1 cellular context compared by ENCODE assay signal in the genomic region with DNA sequence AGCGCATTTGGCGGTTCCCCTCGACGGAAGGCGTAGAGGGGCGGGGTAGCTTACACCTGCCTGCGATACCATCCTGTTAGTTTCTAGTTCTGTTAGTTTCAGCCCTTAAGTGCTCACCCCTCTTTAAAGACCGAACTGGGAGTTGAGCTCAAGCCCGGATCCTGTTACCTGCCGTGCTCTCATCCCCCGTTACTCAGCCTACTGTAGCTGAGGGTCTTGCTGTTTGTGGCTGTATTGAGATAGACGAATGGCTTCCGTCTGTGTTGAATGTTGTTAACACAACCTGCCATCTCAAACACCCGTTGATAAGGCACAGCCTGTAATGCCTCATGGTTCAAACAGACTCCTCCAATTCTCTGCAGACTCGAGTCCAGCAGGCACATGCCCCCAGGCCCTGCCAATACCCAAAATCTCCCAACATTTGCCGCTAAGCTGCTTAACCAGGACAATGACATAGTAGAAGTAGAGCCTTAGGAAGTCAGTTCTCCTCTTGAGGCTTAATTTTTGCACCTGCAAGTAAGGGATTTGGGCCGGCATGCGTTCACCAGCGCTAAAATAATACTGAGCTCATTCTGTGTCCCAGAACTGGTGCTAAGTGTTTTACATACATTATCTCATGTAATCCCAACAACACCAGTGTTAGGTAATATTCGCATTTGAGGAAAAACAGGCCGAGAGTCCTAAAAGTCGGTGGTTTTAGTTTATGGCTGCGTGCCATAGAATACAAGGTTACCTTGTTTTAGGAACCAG.
TF ChIP-seq lines count a peak whose summit lies in the region.

No MANE protein-coding gene starts in this region.

TF ChIP-seq in HepG2, 621 proteins besides CTCF, POLR2A, EP300 and RAD21 (continued from another document and continues in another):
- no peak for TF ChIP-seq ZNF709 (CRISPR knock-in tag; IDR thresholded peaks at IDR 0.05)
- TF ChIP-seq MYNN (CRISPR knock-in tag; IDR thresholded peaks at IDR 0.05; ENCODE audit: low read depth), result no peak
- no peak for TF ChIP-seq ZNF143 (CRISPR knock-in tag; IDR thresholded peaks at IDR 0.05)
- TF ChIP-seq, protein P1, sequence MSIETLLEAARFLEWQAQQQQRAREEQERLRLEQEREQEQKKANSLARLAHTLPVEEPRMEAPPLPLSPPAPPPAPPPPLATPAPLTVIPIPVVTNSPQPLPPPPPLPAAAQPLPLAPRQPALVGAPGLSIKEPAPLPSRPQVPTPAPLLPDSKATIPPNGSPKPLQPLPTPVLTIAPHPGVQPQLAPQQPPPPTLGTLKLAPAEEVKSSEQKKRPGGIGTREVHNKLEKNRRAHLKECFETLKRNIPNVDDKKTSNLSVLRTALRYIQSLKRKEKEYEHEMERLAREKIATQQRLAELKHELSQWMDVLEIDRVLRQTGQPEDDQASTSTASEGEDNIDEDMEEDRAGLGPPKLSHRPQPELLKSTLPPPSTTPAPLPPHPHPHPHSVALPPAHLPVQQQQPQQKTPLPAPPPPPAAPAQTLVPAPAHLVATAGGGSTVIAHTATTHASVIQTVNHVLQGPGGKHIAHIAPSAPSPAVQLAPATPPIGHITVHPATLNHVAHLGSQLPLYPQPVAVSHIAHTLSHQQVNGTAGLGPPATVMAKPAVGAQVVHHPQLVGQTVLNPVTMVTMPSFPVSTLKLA (IDR thresholded peaks at IDR 0.05), result no peak
- no peak for TF ChIP-seq JUN (CRISPR knock-in tag; IDR thresholded peaks at IDR 0.05)
- TF ChIP-seq PLRG1 (conservative IDR thresholded peaks at IDR 0.05), result no peak
- TF ChIP-seq, protein P2, sequence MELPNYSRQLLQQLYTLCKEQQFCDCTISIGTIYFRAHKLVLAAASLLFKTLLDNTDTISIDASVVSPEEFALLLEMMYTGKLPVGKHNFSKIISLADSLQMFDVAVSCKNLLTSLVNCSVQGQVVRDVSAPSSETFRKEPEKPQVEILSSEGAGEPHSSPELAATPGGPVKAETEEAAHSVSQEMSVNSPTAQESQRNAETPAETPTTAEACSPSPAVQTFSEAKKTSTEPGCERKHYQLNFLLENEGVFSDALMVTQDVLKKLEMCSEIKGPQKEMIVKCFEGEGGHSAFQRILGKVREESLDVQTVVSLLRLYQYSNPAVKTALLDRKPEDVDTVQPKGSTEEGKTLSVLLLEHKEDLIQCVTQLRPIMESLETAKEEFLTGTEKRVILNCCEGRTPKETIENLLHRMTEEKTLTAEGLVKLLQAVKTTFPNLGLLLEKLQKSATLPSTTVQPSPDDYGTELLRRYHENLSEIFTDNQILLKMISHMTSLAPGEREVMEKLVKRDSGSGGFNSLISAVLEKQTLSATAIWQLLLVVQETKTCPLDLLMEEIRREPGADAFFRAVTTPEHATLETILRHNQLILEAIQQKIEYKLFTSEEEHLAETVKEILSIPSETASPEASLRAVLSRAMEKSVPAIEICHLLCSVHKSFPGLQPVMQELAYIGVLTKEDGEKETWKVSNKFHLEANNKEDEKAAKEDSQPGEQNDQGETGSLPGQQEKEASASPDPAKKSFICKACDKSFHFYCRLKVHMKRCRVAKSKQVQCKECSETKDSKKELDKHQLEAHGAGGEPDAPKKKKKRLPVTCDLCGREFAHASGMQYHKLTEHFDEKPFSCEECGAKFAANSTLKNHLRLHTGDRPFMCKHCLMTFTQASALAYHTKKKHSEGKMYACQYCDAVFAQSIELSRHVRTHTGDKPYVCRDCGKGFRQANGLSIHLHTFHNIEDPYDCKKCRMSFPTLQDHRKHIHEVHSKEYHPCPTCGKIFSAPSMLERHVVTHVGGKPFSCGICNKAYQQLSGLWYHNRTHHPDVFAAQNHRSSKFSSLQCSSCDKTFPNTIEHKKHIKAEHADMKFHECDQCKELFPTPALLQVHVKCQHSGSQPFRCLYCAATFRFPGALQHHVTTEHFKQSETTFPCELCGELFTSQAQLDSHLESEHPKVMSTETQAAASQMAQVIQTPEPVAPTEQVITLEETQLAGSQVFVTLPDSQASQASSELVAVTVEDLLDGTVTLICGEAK (IDR thresholded peaks at IDR 0.05), result no peak
- TF ChIP-seq, protein P2 (CRISPR knock-in tag; IDR thresholded peaks at IDR 0.05), result no peak
- TF ChIP-seq, protein P3, sequence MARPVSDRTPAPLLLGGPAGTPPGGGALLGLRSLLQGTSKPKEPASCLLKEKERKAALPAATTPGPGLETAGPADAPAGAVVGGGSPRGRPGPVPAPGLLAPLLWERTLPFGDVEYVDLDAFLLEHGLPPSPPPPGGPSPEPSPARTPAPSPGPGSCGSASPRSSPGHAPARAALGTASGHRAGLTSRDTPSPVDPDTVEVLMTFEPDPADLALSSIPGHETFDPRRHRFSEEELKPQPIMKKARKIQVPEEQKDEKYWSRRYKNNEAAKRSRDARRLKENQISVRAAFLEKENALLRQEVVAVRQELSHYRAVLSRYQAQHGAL (CRISPR knock-in tag; IDR thresholded peaks at IDR 0.05; ENCODE audit: not compliant biosample characterization), result no peak
- TF ChIP-seq TRIM24 (CRISPR knock-in tag; IDR thresholded peaks at IDR 0.05), result no peak
- TF ChIP-seq ZNF883 (CRISPR knock-in tag; IDR thresholded peaks at IDR 0.05; ENCODE audit: not compliant biosample characterization), result no peak
- TF ChIP-seq RFXAP (CRISPR knock-in tag; IDR thresholded peaks at IDR 0.05; ENCODE audit: borderline replicate concordance), result no peak
- TF ChIP-seq CAMTA2 (CRISPR knock-in tag; IDR thresholded peaks at IDR 0.05; ENCODE audit: borderline replicate concordance), result no peak
- TF ChIP-seq, protein P4, sequence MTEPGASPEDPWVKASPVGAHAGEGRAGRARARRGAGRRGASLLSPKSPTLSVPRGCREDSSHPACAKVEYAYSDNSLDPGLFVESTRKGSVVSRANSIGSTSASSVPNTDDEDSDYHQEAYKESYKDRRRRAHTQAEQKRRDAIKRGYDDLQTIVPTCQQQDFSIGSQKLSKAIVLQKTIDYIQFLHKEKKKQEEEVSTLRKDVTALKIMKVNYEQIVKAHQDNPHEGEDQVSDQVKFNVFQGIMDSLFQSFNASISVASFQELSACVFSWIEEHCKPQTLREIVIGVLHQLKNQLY (CRISPR knock-in tag; IDR thresholded peaks at IDR 0.05), result no peak
- TF ChIP-seq GPN1 (CRISPR knock-in tag; IDR thresholded peaks at IDR 0.05; ENCODE audit: borderline replicate concordance), result no peak
- no peak for TF ChIP-seq GFI1 (CRISPR knock-in tag; IDR thresholded peaks at IDR 0.05; ENCODE audit: borderline replicate concordance)
- no peak for TF ChIP-seq KDM1A (CRISPR knock-in tag; IDR thresholded peaks at IDR 0.05)
- no peak; the same call in 1 of the 2 replicates for TF ChIP-seq SSRP1 (CRISPR knock-in tag; IDR thresholded peaks at IDR 0.05)
- no peak for TF ChIP-seq PHB2 (IDR thresholded peaks at IDR 0.05; ENCODE audit: partially characterized antibody)
- no peak for TF ChIP-seq RBAK (CRISPR knock-in tag; IDR thresholded peaks at IDR 0.05)
- 0 out of 2 replicates have a peak, but pooled peaks have one; percentile 9 for TF ChIP-seq BORCS8-MEF2B (CRISPR knock-in tag; IDR thresholded peaks at IDR 0.05)
- TF ChIP-seq, protein P5, sequence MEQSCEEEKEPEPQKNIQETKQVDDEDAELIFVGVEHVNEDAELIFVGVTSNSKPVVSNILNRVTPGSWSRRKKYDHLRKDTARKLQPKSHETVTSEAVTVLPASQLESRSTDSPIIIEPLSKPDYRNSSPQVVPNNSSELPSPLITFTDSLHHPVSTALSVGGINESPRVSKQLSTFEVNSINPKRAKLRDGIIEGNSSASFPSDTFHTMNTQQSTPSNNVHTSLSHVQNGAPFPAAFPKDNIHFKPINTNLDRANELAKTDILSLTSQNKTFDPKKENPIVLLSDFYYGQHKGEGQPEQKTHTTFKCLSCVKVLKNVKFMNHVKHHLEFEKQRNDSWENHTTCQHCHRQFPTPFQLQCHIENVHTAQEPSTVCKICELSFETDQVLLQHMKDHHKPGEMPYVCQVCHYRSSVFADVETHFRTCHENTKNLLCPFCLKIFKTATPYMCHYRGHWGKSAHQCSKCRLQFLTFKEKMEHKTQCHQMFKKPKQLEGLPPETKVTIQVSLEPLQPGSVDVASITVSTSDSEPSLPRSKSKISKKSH (CRISPR knock-in tag; IDR thresholded peaks at IDR 0.05; ENCODE audit: borderline replicate concordance), result no peak
- no peak for TF ChIP-seq PITX1 (CRISPR knock-in tag; IDR thresholded peaks at IDR 0.05)
- TF ChIP-seq IKZF4 (CRISPR knock-in tag; IDR thresholded peaks at IDR 0.05; ENCODE audit: borderline replicate concordance, low read depth, not compliant biosample characterization), result no peak
- TF ChIP-seq CENPT (CRISPR knock-in tag; IDR thresholded peaks at IDR 0.05; ENCODE audit: low read depth), result no peak
- TF ChIP-seq ZNF549 (CRISPR knock-in tag; IDR thresholded peaks at IDR 0.05), result no peak
- TF ChIP-seq MBD4 (IDR thresholded peaks at IDR 0.05; ENCODE audit: borderline replicate concordance, low read length), result no peak
- TF ChIP-seq ARNT (IDR thresholded peaks at IDR 0.05), result no peak
- no peak for TF ChIP-seq ZNF333 (CRISPR knock-in tag; IDR thresholded peaks at IDR 0.05; ENCODE audit: borderline replicate concordance)
- TF ChIP-seq ZBTB38 (CRISPR knock-in tag; IDR thresholded peaks at IDR 0.05), result no peak
- no peak for TF ChIP-seq ZNF468 (CRISPR knock-in tag; IDR thresholded peaks at IDR 0.05)
- no peak for TF ChIP-seq NFIB (CRISPR knock-in tag; IDR thresholded peaks at IDR 0.05; ENCODE audit: borderline replicate concordance)
- no peak for TF ChIP-seq EEA1 (CRISPR knock-in tag; IDR thresholded peaks at IDR 0.05; ENCODE audit: borderline replicate concordance)
- TF ChIP-seq, protein P6, sequence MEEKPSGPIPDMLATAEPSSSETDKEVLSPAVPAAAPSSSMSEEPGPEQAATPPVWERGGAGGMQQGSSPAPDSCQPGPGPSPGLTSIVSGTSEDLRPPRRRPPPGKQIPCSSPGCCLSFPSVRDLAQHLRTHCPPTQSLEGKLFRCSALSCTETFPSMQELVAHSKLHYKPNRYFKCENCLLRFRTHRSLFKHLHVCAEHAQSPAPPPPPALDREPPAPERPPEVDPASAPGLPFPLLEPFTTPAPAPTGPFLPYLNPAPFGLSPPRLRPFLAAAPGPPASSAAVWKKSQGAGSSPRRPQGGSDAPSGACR (CRISPR knock-in tag; IDR thresholded peaks at IDR 0.05), result 0 out of 2 replicates have a peak, but pooled peaks have one; percentile 14
- TF ChIP-seq, protein P7, sequence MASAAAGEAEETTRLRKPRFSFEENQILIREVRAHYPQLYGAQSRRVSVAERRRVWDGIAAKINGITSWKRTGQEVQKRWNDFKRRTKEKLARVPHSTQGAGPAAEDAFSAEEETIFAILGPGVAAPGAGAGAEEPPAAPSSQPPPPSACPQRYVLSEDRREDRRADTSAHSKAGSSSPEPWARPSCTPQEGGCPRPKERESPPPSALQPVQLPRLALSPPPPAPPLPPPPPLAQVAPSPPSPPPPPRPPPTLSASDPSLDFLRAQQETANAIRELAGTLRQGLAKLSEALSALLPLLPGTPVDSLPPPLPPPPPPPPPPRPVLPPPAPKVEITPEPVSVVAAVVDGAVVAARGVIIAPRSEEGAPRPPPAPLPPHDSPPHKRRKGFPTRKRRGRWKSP (CRISPR knock-in tag; IDR thresholded peaks at IDR 0.05), result no peak
- TF ChIP-seq MTF1 (CRISPR knock-in tag; IDR thresholded peaks at IDR 0.05), result no peak
- no peak for TF ChIP-seq FOXA3 (CRISPR knock-in tag; IDR thresholded peaks at IDR 0.05)
- no peak for TF ChIP-seq FOXO1 (CRISPR knock-in tag; IDR thresholded peaks at IDR 0.05)
- TF ChIP-seq, protein P8, sequence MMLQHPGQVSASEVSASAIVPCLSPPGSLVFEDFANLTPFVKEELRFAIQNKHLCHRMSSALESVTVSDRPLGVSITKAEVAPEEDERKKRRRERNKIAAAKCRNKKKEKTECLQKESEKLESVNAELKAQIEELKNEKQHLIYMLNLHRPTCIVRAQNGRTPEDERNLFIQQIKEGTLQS (CRISPR knock-in tag; IDR thresholded peaks at IDR 0.05), result no peak
- TF ChIP-seq, protein P9, sequence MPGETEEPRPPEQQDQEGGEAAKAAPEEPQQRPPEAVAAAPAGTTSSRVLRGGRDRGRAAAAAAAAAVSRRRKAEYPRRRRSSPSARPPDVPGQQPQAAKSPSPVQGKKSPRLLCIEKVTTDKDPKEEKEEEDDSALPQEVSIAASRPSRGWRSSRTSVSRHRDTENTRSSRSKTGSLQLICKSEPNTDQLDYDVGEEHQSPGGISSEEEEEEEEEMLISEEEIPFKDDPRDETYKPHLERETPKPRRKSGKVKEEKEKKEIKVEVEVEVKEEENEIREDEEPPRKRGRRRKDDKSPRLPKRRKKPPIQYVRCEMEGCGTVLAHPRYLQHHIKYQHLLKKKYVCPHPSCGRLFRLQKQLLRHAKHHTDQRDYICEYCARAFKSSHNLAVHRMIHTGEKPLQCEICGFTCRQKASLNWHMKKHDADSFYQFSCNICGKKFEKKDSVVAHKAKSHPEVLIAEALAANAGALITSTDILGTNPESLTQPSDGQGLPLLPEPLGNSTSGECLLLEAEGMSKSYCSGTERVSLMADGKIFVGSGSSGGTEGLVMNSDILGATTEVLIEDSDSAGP (CRISPR knock-in tag; IDR thresholded peaks at IDR 0.05; ENCODE audit: borderline replicate concordance), result peak; percentile 20; the same call in 1 of the 2 replicates
- TF ChIP-seq ZNF343 (CRISPR knock-in tag; IDR thresholded peaks at IDR 0.05), result no peak
- TF ChIP-seq, protein P10, sequence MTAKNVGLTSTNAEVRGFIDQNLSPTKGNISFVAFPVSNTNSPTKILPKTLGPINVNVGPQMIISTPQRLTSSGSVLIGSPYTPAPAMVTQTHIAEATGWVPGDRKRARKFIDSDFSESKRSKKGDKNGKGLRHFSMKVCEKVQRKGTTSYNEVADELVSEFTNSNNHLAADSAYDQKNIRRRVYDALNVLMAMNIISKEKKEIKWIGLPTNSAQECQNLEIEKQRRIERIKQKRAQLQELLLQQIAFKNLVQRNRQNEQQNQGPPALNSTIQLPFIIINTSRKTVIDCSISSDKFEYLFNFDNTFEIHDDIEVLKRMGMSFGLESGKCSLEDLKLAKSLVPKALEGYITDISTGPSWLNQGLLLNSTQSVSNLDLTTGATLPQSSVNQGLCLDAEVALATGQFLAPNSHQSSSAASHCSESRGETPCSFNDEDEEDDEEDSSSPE (CRISPR knock-in tag; IDR thresholded peaks at IDR 0.05), result no peak; the same call in 1 of the 2 replicates
- TF ChIP-seq ARHGAP35 (CRISPR knock-in tag; IDR thresholded peaks at IDR 0.05; ENCODE audit: borderline replicate concordance), result no peak
